ENCODE assay signal across 19 cellular contexts in the genomic region with DNA sequence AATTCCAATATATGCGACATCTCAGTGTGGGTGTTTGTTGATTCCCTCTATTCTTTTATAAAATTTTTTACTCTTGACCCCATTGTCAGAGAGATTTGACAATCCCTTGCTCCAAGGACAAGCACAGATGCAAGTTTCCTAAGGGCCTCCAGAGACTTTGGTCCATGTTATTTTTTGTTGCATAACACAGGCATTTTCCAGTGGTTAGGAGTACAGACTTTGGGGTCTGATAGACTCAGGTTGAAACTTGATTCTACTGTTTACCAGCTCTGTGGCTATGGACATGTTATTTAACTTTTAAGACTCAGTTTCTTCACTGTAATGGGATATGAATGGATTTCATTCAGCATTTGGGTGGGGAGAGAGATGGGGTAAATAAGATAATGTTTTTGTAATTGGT.
DNase-seq lines count a peak whose midpoint lies in the region; ATAC-seq, FAIRE-seq and TF ChIP-seq lines count a peak whose summit lies in the region.
"Had no signal": no experiment of that assay in that cellular context is flagged by ENCODE, and none has a peak within 500 bp of the region (broad histone marks: within the 10 kb centered on the region; RNA-seq: fewer than 3 reads in every experiment).

No MANE protein-coding gene starts in this region.

- no peaks in the 10 kb centered on the region for H4K20me1 ChIP-seq in mammary epithelial cell (ENCODE audit: insufficient read depth, low read length)
- H4K20me1 ChIP-seq: BLaER1 had no signal

- H3K27ac ChIP-seq in mammary epithelial cell (ENCODE audit: insufficient read depth, low read depth, low read length) (no peak overlapping the region), SJCRH30 (no peak overlapping the region), gastrocnemius medialis (no peak overlapping the region)
- H3K27ac ChIP-seq: BLaER1 had no signal

- no peak overlapping the region for H3K4me3 ChIP-seq in mammary epithelial cell (replicated peaks in 1 of 3; ENCODE audit: insufficient read depth in 1 of 3, low read depth in 2 of 3, low read length in 3 of 3)
- no peak overlapping the region for H3K4me3 ChIP-seq in SJCRH30
- no peak overlapping the region for H3K4me3 ChIP-seq in gastrocnemius medialis
- H3K4me3 ChIP-seq: BLaER1 had no signal

- H3K9me3 Mint-ChIP-seq in MCF 10A (ENCODE audit: unreplicated experiment) (peaks cover 10% of the 10 kb centered on the region), glutamatergic neuron (ENCODE audit: unreplicated experiment) (peaks cover 14% of the 10 kb centered on the region)
- H3K9me3 Mint-ChIP-seq: CD14-positive monocyte, H9 had no signal

- TF ChIP-seq CTCF in mammary epithelial cell (conservative IDR thresholded peaks at IDR 0.05 in 1 of 2, IDR thresholded peaks at IDR 0.05 in 1 of 2; ENCODE audit: extremely low read depth in 1 of 2, insufficient read depth in 1 of 2, low read depth in 1 of 2, low read length in 2 of 2) (no peak), MCF 10A (IDR thresholded peaks at IDR 0.05; ENCODE audit: unreplicated experiment) (no peak), glutamatergic neuron (IDR thresholded peaks at IDR 0.05; ENCODE audit: partially characterized antibody, unreplicated experiment) (no peak), gastrocnemius medialis (IDR thresholded peaks at IDR 0.05 in 4 of 5, conservative IDR thresholded peaks at IDR 0.05 in 1 of 5) (no peak)

- H3K9ac ChIP-seq in mammary epithelial cell (ENCODE audit: insufficient read depth, low read length) = no peak overlapping the region
- H3K9ac ChIP-seq: BLaER1 had no signal

- no peak for TF ChIP-seq POLR2A in gastrocnemius medialis (IDR thresholded peaks at IDR 0.05)
- TF ChIP-seq POLR2A in H54 (IDR thresholded peaks at IDR 0.05; ENCODE audit: low read depth, low read length) = no peak

- in situ Hi-C loops in mammary epithelial cell (cut with MboI; ENCODE audit: low sequenced_read_pairs in 2 of 2) (no loop called here), gastrocnemius medialis (cut with MboI; ENCODE audit: low sequenced_read_pairs in 4 of 4) (loop anchor here in 1 of 4 donors (25.0 kb wide), 1 partner anchor 358 kb away; the partner anchor contains the start of gene ENC1)

- WGBS in mammary epithelial cell (ENCODE audit: low coverage, missing lambda C conversion rate) = 20% methylated on average over 1 of the region's 1 CpG

- H3K27me3 ChIP-seq in mammary epithelial cell (ENCODE audit: insufficient read depth, low read length) = no peaks in the 10 kb centered on the region
- H3K27me3 ChIP-seq in SJCRH30 = no peaks in the 10 kb centered on the region
- H3K27me3 ChIP-seq in gastrocnemius medialis = no peaks in the 10 kb centered on the region
- H3K27me3 ChIP-seq: BLaER1 had no signal

- no peaks in the 10 kb centered on the region for H3K36me3 ChIP-seq in mammary epithelial cell (ENCODE audit: insufficient read depth, low read length)
- no peaks in the 10 kb centered on the region for H3K36me3 ChIP-seq in SJCRH30
- no peaks in the 10 kb centered on the region for H3K36me3 ChIP-seq in gastrocnemius medialis
- H3K36me3 ChIP-seq: BLaER1 had no signal

- POLR2A ChIA-PET in MCF 10A (lab: Yijun Ruan, JAX) = no interaction called here

- H3K36me3 Mint-ChIP-seq in MCF 10A (ENCODE audit: insufficient read depth, unreplicated experiment) (no peaks in the 10 kb centered on the region), glutamatergic neuron (ENCODE audit: unreplicated experiment) (no peaks in the 10 kb centered on the region)
- H3K36me3 Mint-ChIP-seq: CD4-positive, alpha-beta memory T cell had no signal

- ATAC-seq in gastrocnemius medialis (peak; percentile 37 to 55), GM21447 (IDR thresholded peaks at IDR 0.05; ENCODE audit: unreplicated experiment) (no peak)

- H3K27ac Mint-ChIP-seq in MCF 10A (ENCODE audit: low read depth, unreplicated experiment) (no peak overlapping the region), glutamatergic neuron (ENCODE audit: unreplicated experiment) (no peak overlapping the region)
- H3K27ac Mint-ChIP-seq: CD4-positive, alpha-beta memory T cell; H9 had no signal

- H3K9me3 ChIP-seq in mammary epithelial cell (replicated peaks; ENCODE audit: insufficient read depth, low read length) = no peaks in the 10 kb centered on the region
- no peaks in the 10 kb centered on the region for H3K9me3 ChIP-seq in SJCRH30 (replicated peaks)
- no peaks in the 10 kb centered on the region for H3K9me3 ChIP-seq in gastrocnemius medialis
- H3K9me3 ChIP-seq: BLaER1 had no signal

- no peak overlapping the region for H3K4me2 ChIP-seq in mammary epithelial cell (ENCODE audit: insufficient read depth, low read depth, low read length)
- H3K4me2 ChIP-seq: BLaER1 had no signal

- DNase-seq in mammary epithelial cell = peak; percentile 52
- no peak for DNase-seq in MCF 10A (ENCODE audit: unreplicated experiment)
- peak; percentile 30 to 74 for DNase-seq in SJCRH30
- no peak for DNase-seq in glutamatergic neuron
- DNase-seq in gastrocnemius medialis = no peak
- no peak for DNase-seq in NCI-H748 (lab: John Stamatoyannopoulos, UW; ENCODE audit: unreplicated experiment)
- no peak for DNase-seq in H54 (ENCODE audit: insufficient read length, low spot score)
- DNase-seq: 8988T; CD4-positive, alpha-beta memory T cell; DMS153; DMS79; GDM1; GOT3; H9 had no signal

- H3K4me1 ChIP-seq in mammary epithelial cell (ENCODE audit: insufficient read depth, low read length) = no peaks in the 10 kb centered on the region
- peaks cover 58% of the 10 kb centered on the region for H3K4me1 ChIP-seq in SJCRH30
- no peaks in the 10 kb centered on the region for H3K4me1 ChIP-seq in gastrocnemius medialis
- H3K4me1 ChIP-seq: BLaER1 had no signal

- CTCF ChIA-PET in mammary epithelial cell (lab: Charles Lee; ENCODE audit: low non-redundant PET) (no interaction called here), MCF 10A (lab: Yijun Ruan, JAX) (interaction anchor here (0.6 kb wide), 1 partner anchor 39 kb away, joined by 3 read pairs; no protein-coding TSS in a partner anchor)

- FAIRE-seq in H54 (lab: Jason Lieb, UNC) = no peak
- FAIRE-seq: GM12892, GM18507 had no signal

- dilution Hi-C loops in mammary epithelial cell (cut with HindIII; ENCODE audit: low sequenced_read_pairs) = no loop called here

- intact Hi-C loops in mammary epithelial cell (cut with micrococcal nuclease) = no loop called here
- intact Hi-C loops in MCF 10A (cut with micrococcal nuclease) = no loop called here
- intact Hi-C loops in gastrocnemius medialis (cut with DNase I; ENCODE audit: low total_unique reads) = no loop called here

- no peaks in the 10 kb centered on the region for H3K79me2 ChIP-seq in mammary epithelial cell (ENCODE audit: insufficient read depth, low read length)

- H3K4me1 Mint-ChIP-seq in MCF 10A (ENCODE audit: insufficient read depth, unreplicated experiment) (no peaks in the 10 kb centered on the region), glutamatergic neuron (ENCODE audit: low read depth, unreplicated experiment) (peaks cover 60% of the 10 kb centered on the region)
- H3K4me1 Mint-ChIP-seq: CD4-positive, alpha-beta memory T cell had no signal

- no TSS peak for BruUV-seq in mammary epithelial cell (replicated peaks; lab: Mats Ljungman, UMichigan)
- BruUV-seq in MCF 10A (replicated peaks; lab: Mats Ljungman, UMichigan) = no TSS peak

- H3K4me3 Mint-ChIP-seq in MCF 10A (ENCODE audit: unreplicated experiment) = no peak overlapping the region
- H3K4me3 Mint-ChIP-seq in glutamatergic neuron (ENCODE audit: unreplicated experiment) = peak overlapping the region; percentile 31
- H3K4me3 Mint-ChIP-seq: CD14-positive monocyte; CD4-positive, alpha-beta memory T cell; H9 had no signal

- H3K27me3 Mint-ChIP-seq in MCF 10A (ENCODE audit: insufficient read depth, unreplicated experiment) (no peaks in the 10 kb centered on the region), glutamatergic neuron (ENCODE audit: unreplicated experiment) (peaks cover 10% of the 10 kb centered on the region)

- H2AFZ ChIP-seq in mammary epithelial cell (ENCODE audit: low read depth, low read length) = no peak overlapping the region

Comparison
In these comparisons a context has a peak if more than half of its experiments do, and no peak if none do; other contexts are left out.
1. DNase-seq: peak in mammary epithelial cell (single experiment) and SJCRH30 (2 of 2); none in MCF 10A (single experiment), glutamatergic neuron (single experiment), gastrocnemius medialis (0 of 2), NCI-H748 (single experiment) and H54 (single experiment).